Comparison of ENCODE assay signal across 13 cellular contexts in the genomic region with DNA sequence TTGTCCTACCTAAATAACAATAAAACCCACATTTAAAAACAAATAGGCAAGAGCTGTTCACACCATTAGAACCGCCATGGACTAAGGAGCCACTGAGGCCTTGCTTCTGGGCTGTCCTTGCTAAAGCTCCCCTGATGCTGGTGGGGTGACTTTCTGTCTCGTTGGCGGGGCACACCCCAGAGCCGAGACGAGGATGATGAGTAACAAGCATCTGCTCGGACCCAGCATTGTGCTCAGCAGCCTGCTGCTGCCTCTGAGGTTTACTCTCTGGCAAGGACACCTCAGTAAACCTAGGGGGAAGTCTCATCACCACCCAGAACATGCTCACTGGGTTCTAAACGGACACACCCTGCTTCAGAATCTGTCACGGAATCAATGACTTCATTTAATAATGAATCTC. TPM values are rescaled to one million over a fixed set of nuclear protein-coding genes. Genes with fewer than 3 reads are reported as not detected.
DNase-seq lines count a peak whose midpoint lies in the region; ATAC-seq, FAIRE-seq and TF ChIP-seq lines count a peak whose summit lies in the region.
"Not testable (repeated sequence)": the region's sequence is repeated elsewhere in the genome, so short reads cannot be mapped to it uniquely, and the experiment has no call there.
"Had no signal": no experiment of that assay in that cellular context is flagged by ENCODE, and none has a peak within 500 bp of the region (broad histone marks: within the 10 kb centered on the region; RNA-seq: fewer than 3 reads in every experiment).

No MANE protein-coding gene starts in this region.

- H3K9me3 Mint-ChIP-seq in activated T-cell treated with anti-CD3 and anti-CD28 coated beads, Interleukin-2, amount 50 U/mL, for 72 hours; natural killer cell: not testable (repeated sequence)

- not testable (repeated sequence) for TF ChIP-seq CTCF in natural killer cell (IDR thresholded peaks at IDR 0.05)

- intact Hi-C loops in natural killer cell (cut with micrococcal nuclease) = not testable (repeated sequence)

- peak; percentile 11 for ATAC-seq in GM18873 (IDR thresholded peaks at IDR 0.05; ENCODE audit: low FRiP score, unreplicated experiment)
- ATAC-seq in GM21360 (IDR thresholded peaks at IDR 0.05; ENCODE audit: unreplicated experiment) = peak; percentile 43
- peak; percentile 33 for ATAC-seq in HG02571 (IDR thresholded peaks at IDR 0.05; ENCODE audit: unreplicated experiment)
- peak; percentile 34 for ATAC-seq in HG02885 (IDR thresholded peaks at IDR 0.05; ENCODE audit: poor library complexity, unreplicated experiment)
- ATAC-seq in HG03442 (IDR thresholded peaks at IDR 0.05; ENCODE audit: unreplicated experiment) = peak; percentile 36
- ATAC-seq in activated T-cell treated with anti-CD3 and anti-CD28 coated beads, Interleukin-2, amount 50 U/mL, for 72 hours (replicated peaks in 1 of 2) = peak; percentile 30 to 46
- ATAC-seq in natural killer cell = peak; percentile 25 to 60 (median 47)

- H3K36me3 Mint-ChIP-seq in activated T-cell treated with anti-CD3 and anti-CD28 coated beads, Interleukin-2, amount 50 U/mL, for 72 hours (ENCODE audit: insufficient read depth in 2 of 2); natural killer cell: not testable (repeated sequence)

- H3K27me3 Mint-ChIP-seq in activated T-cell treated with anti-CD3 and anti-CD28 coated beads, Interleukin-2, amount 50 U/mL, for 72 hours (ENCODE audit: low read depth); natural killer cell (ENCODE audit: low read depth in 2 of 2): not testable (repeated sequence)

- H3K4me1 Mint-ChIP-seq in activated T-cell treated with anti-CD3 and anti-CD28 coated beads, Interleukin-2, amount 50 U/mL, for 72 hours (ENCODE audit: low read depth); natural killer cell: not testable (repeated sequence)

- DNase-seq in GM12891 (ENCODE audit: insufficient read length, low spot score); activated T-cell treated with anti-CD3 and anti-CD28 coated beads, Interleukin-2, amount 50 U/mL, for 72 hours; natural killer cell: not testable (repeated sequence)

- not testable (repeated sequence) for TF ChIP-seq POLR2A in GM12891 (IDR thresholded peaks at IDR 0.05; ENCODE audit: low read depth, low read length)

- peak; percentile 72 for FAIRE-seq in GM12891 (lab: Jason Lieb, UNC)

- not testable (repeated sequence) for H3K27ac Mint-ChIP-seq in activated T-cell treated with anti-CD3 and anti-CD28 coated beads, Interleukin-2, amount 50 U/mL, for 72 hours; natural killer cell

- H3K4me3 Mint-ChIP-seq in activated T-cell treated with anti-CD3 and anti-CD28 coated beads, Interleukin-2, amount 50 U/mL, for 72 hours; natural killer cell: not testable (repeated sequence)

RNA-seq across cellular contexts. Expression of a gene that starts 10.6 kb away (rescaled TPM):
- polyA plus RNA-seq in GM12891 (2012; ENCODE audit: low read depth, missing spikeins) = not detected
- not detected for total RNA-seq in activated T-cell treated with anti-CD3 and anti-CD28 coated beads, Interleukin-2, amount 50 U/mL, for 72 hours
- total RNA-seq in natural killer cell = not detected
- total RNA-seq: GM23248, IMR-90, M059J, Peyer's patch, SJSA1 had no signal
- polyA plus RNA-seq: GM23248, IMR-90 had no signal

RNA-seq across cellular contexts. Expression of a gene that starts 22.5 kb away (rescaled TPM):
- polyA plus RNA-seq in GM12891 (2012; ENCODE audit: low read depth, missing spikeins) = not detected
- total RNA-seq in activated T-cell treated with anti-CD3 and anti-CD28 coated beads, Interleukin-2, amount 50 U/mL, for 72 hours = not detected
- not detected for total RNA-seq in natural killer cell
- total RNA-seq: GM23248, IMR-90, M059J, SJSA1 had no signal
- polyA plus RNA-seq: GM23248, IMR-90 had no signal
